ENCODE assay signal across 8 cellular contexts in the genomic region with DNA sequence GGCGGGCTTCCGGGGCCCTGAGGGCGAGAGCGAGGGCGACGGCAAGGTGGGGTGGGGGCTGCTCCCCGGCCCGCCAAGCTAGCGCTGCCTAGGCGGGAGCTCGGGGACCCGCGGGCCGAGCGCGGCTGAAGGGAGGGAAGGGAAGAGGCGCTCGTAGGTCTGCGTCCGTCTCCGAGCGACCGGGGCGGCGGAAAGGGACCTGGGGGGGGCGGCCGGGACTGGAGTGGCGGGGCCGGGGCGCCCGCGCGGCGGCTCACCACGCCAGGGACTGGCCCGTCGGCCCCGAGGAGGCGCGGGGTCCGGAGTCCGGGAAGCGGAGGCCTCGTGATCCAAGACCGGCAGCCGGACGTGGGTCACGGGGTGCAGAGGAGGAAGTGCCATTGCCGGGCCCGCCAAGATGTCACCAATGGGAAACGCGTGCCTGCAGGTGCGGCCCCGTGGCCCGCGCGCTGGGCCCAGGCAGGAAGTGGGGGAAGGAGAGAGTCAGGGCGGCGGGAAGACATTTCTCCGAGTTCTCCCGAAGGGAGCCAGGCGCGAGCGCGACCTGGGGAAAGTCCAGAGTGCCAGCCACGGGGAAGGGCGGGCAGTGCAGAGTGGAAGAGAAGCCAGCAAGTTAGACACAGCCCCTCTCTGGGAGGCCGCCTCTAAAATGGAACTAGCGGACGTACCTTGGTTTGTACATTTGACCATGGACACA. TPM values are rescaled to one million over a fixed set of nuclear protein-coding genes. Genes with fewer than 3 reads are reported as not detected.
DNase-seq lines count a peak whose midpoint lies in the region; ATAC-seq and TF ChIP-seq lines count a peak whose summit lies in the region.

No MANE protein-coding gene starts in this region.

- no peaks in the 10 kb centered on the region for H3K27me3 Mint-ChIP-seq in activated naive CD8-positive, alpha-beta T cell treated with anti-CD3 and anti-CD28 coated beads, Interleukin-2, amount 50 U/mL, for 24 hours

- H3K9me3 ChIP-seq in cardiac muscle cell (ENCODE audit: low read depth) (no peaks in the 10 kb centered on the region), parathyroid adenoma (ENCODE audit: control insufficient read depth, low read length) (no peaks in the 10 kb centered on the region)

- H3K4me3 Mint-ChIP-seq in activated naive CD8-positive, alpha-beta T cell treated with anti-CD3 and anti-CD28 coated beads, Interleukin-2, amount 50 U/mL, for 24 hours, result peak overlapping the region; percentile 96

- peak overlapping the region; percentile 78 for H2AFZ ChIP-seq in parathyroid adenoma

- H3K27ac Mint-ChIP-seq in activated naive CD8-positive, alpha-beta T cell treated with anti-CD3 and anti-CD28 coated beads, Interleukin-2, amount 50 U/mL, for 24 hours, result peak overlapping the region; percentile 93

- H3K27me3 ChIP-seq in cardiac muscle cell (no peaks in the 10 kb centered on the region), parathyroid adenoma (ENCODE audit: control insufficient read depth, insufficient read depth, low read length) (no peaks in the 10 kb centered on the region)

- TF ChIP-seq CTCF in cardiac muscle cell (IDR thresholded peaks at IDR 0.05; ENCODE audit: low read depth, low read length) (no peak), parathyroid adenoma (IDR thresholded peaks at IDR 0.05) (no peak)

- H3K79me2 ChIP-seq in parathyroid adenoma, result peaks cover 70% of the 10 kb centered on the region

- H3K27ac ChIP-seq in cardiac muscle cell, result peak overlapping the region; percentile 97
- peak overlapping the region; percentile 94 for H3K27ac ChIP-seq in parathyroid adenoma

- H3K36me3 Mint-ChIP-seq in activated naive CD8-positive, alpha-beta T cell treated with anti-CD3 and anti-CD28 coated beads, Interleukin-2, amount 50 U/mL, for 24 hours (ENCODE audit: low read depth), result peaks cover 85% of the 10 kb centered on the region

- H3K4me1 ChIP-seq in cardiac muscle cell (ENCODE audit: low read depth) (peaks cover 16% of the 10 kb centered on the region), parathyroid adenoma (peaks cover 5% of the 10 kb centered on the region)

- no peaks in the 10 kb centered on the region for H3K9me3 Mint-ChIP-seq in activated naive CD8-positive, alpha-beta T cell treated with anti-CD3 and anti-CD28 coated beads, Interleukin-2, amount 50 U/mL, for 24 hours

- DNase-seq in G401 (ENCODE audit: low spot score) (peak; percentile 89), H4 (ENCODE audit: low spot score) (peak; percentile 91), Kasumi-1 (lab: John Stamatoyannopoulos, UW) (peak; percentile 94 to 96), SKM-1 (lab: John Stamatoyannopoulos, UW; ENCODE audit: unreplicated experiment) (peak; percentile 47), cardiac muscle cell (ENCODE audit: low read depth in 1 of 2, low spot score in 1 of 2) (peak; percentile 84 to 93), ureter (ENCODE audit: low spot score) (peak; percentile 92)
- peak; percentile 89 for DNase-seq in activated naive CD8-positive, alpha-beta T cell treated with anti-CD3 and anti-CD28 coated beads, Interleukin-2, amount 50 U/mL, for 24 hours

- peaks cover 19% of the 10 kb centered on the region for H3K36me3 ChIP-seq in cardiac muscle cell
- H3K36me3 ChIP-seq in parathyroid adenoma (ENCODE audit: control insufficient read depth, insufficient read depth, low read length), result no peaks in the 10 kb centered on the region

- H3K4me1 Mint-ChIP-seq in activated naive CD8-positive, alpha-beta T cell treated with anti-CD3 and anti-CD28 coated beads, Interleukin-2, amount 50 U/mL, for 24 hours, result peaks cover 88% of the 10 kb centered on the region

- ATAC-seq in activated naive CD8-positive, alpha-beta T cell treated with anti-CD3 and anti-CD28 coated beads, Interleukin-2, amount 50 U/mL, for 24 hours, result peak; percentile 83

- H3K4me3 ChIP-seq in cardiac muscle cell, result peak overlapping the region; percentile 47
- H3K4me3 ChIP-seq in parathyroid adenoma (ENCODE audit: low read depth, low read length), result peak overlapping the region; percentile 79

- H3K4me2 ChIP-seq in parathyroid adenoma (ENCODE audit: low read length), result peak overlapping the region; percentile 71

- H3K9ac ChIP-seq in parathyroid adenoma, result peak overlapping the region; percentile 50

- in situ Hi-C loops in G401 (cut with HindIII; ENCODE audit: low sequenced_read_pairs), result no loop called here

RNA-seq across cellular contexts. Expression of a gene that starts 11.9 kb away (rescaled TPM):
- 344 and 404 TPM in 2 replicates for total RNA-seq in G401 (2014; rRNA removed; shearing (Covaris generic))
- total RNA-seq in H4 (2014; rRNA removed; shearing (Covaris generic)), result 238 and 256 TPM in 2 replicates
- total RNA-seq in cardiac muscle cell, result 180 and 189 TPM in 2 replicates
- 111 and 130 TPM in 2 replicates for polyA plus RNA-seq in cardiac muscle cell
- total RNA-seq in ureter, result 307 TPM

RNA-seq across cellular contexts. Expression of a gene that starts 25.6 kb away (rescaled TPM):
- total RNA-seq in G401 (2014; rRNA removed; shearing (Covaris generic)), result not detected in 2 replicates
- total RNA-seq in H4 (2014; rRNA removed; shearing (Covaris generic)), result not detected in 2 replicates
- total RNA-seq in cardiac muscle cell (not detected in 2 replicates), ureter (13.8 TPM)
- 0.67 TPM in 1 of 2 replicates, not detected in the other for polyA plus RNA-seq in cardiac muscle cell

RNA-seq across cellular contexts. Expression of a gene that starts 39.8 kb away (rescaled TPM):
- total RNA-seq in G401 (2014; rRNA removed; shearing (Covaris generic)), result 6.7 and 10.5 TPM in 2 replicates
- 0.66 and 1.4 TPM in 2 replicates for total RNA-seq in H4 (2014; rRNA removed; shearing (Covaris generic))
- total RNA-seq in cardiac muscle cell, result 8.8 and 9.0 TPM in 2 replicates
- polyA plus RNA-seq in cardiac muscle cell, result 5.3 and 6.0 TPM in 2 replicates
- total RNA-seq in ureter, result 9.6 TPM

Comparison
In these comparisons a context has a peak if more than half of its experiments do, and no peak if none do; other contexts are left out.
1. Peak in every context shown above with its lines: DNase-seq, ATAC-seq, H3K4me3 ChIP-seq and H3K27ac ChIP-seq.
2. RNA of a gene that starts 25.6 kb away (total RNA-seq): 13.8 TPM in ureter (single experiment); not detected in G401, not detected in H4 and not detected in cardiac muscle cell; every median in the first group is over 10 times any median in the second.